ENCODE assay signal across 8 cellular contexts in the genomic region with DNA sequence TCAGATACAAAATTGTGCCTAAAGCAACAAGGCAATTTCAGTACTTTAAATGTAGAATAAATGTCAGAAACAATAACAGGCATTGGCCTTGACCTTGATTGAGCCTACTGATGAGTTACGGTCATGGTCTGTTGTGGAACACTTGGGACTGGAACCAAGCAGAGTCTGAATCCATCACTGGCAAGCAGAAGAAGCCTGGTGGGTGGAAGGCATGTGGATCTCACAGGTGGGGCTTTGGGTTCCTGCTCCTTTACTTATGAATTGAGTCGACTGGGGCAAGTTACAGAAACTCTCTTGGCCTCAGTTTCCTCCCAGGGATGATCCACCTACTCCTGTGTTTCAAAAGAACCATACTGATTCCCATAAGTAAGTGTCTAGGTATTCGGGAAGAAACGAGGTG.
"Had no signal": no experiment of that assay in that cellular context is flagged by ENCODE, and none has a peak within 500 bp of the region (broad histone marks: within the 10 kb centered on the region; RNA-seq: fewer than 3 reads in every experiment).

No MANE protein-coding gene starts in this region.

- H3K27ac Mint-ChIP-seq: GM23338, IgD-negative memory B cell had no signal

- DNase-seq: H9, HCEC 1CT had no signal

- H3K27ac ChIP-seq: HL-60 had no signal

- ATAC-seq: GM23338, HepG2 had no signal

- H3K4me3 Mint-ChIP-seq: GM23338, H9, IgD-negative memory B cell had no signal

- FAIRE-seq: H1, H54, HepG2 had no signal

- H3K4me3 ChIP-seq: GM23338 had no signal

- H3K36me3 Mint-ChIP-seq: IgD-negative memory B cell had no signal
